ENCODE assay signal across 21 cellular contexts in the genomic region with DNA sequence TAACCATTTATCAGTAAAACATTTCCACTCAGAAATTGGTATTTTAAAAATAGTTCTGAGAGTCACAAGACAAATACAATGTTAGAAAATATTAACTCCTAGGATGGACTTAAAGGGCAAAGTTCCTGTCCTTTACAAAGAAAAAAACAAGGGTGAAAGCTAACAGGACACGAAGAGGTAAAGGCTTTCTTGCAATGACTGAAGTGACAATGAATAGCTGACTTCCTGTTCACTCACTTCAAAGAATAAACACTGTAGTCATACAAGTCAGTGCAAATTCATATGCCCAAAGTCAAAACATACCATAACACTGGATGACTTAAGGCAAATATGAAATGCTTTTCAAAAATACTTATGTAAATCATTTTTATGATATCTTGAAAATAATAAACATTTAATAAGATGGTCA.
A peak's percentile ranks its signal among the peaks of the same experiment; 100 is the strongest.
DNase-seq lines count a peak whose midpoint lies in the region; ATAC-seq and TF ChIP-seq lines count a peak whose summit lies in the region.
"Had no signal": no experiment of that assay in that cellular context is flagged by ENCODE, and none has a peak within 500 bp of the region (broad histone marks: within the 10 kb centered on the region; RNA-seq: fewer than 3 reads in every experiment).

No MANE protein-coding gene starts in this region.

- H3K36me3 Mint-ChIP-seq in CD8-positive, alpha-beta T cell: no peaks in the 10 kb centered on the region
- H3K36me3 Mint-ChIP-seq: CD4-positive, alpha-beta memory T cell; natural killer cell had no signal

- H3K9ac ChIP-seq in OCI-LY3 (ENCODE audit: low read length): no peak overlapping the region

- H3K9me3 ChIP-seq in OCI-LY3 (ENCODE audit: insufficient read depth, low read length) (no peaks in the 10 kb centered on the region), transverse colon (no peaks in the 10 kb centered on the region)
- H3K9me3 ChIP-seq in CD8-positive, alpha-beta T cell (ENCODE audit: low read length): no peaks in the 10 kb centered on the region

- 20 to 22% methylated on average over 1 of the region's 1 CpG for WGBS in transverse colon (ENCODE audit: low coverage in 1 of 2), 2 donors

- no peaks in the 10 kb centered on the region for H4K20me1 ChIP-seq in OCI-LY3 (ENCODE audit: insufficient read depth, low read length)

- POLR2A ChIA-PET in CD8-positive, alpha-beta T cell (lab: Charles Lee): no interaction called here

- H3K4me1 ChIP-seq in OCI-LY3 (ENCODE audit: low read length) (0 out of 2 replicates have a peak, but pooled peaks cover 4% of the 10 kb centered on the region), transverse colon (no peaks in the 10 kb centered on the region)
- no peaks in the 10 kb centered on the region for H3K4me1 ChIP-seq in CD8-positive, alpha-beta T cell (ENCODE audit: insufficient read depth, low read length)

- intact Hi-C loops in CD8-positive, alpha-beta T cell (cut with DNase I, micrococcal nuclease): no loop called here
- intact Hi-C loops in transverse colon (cut with DNase I; ENCODE audit: low total_unique reads): no loop called here

- H3K27ac ChIP-seq in OCI-LY3 (ENCODE audit: low read length) (no peak overlapping the region), transverse colon (no peak overlapping the region)
- no peak overlapping the region for H3K27ac ChIP-seq in CD8-positive, alpha-beta T cell (ENCODE audit: low read depth, low read length)

- no peak for TF ChIP-seq EP300 in transverse colon (IDR thresholded peaks at IDR 0.05; ENCODE audit: low read depth)

- H3K4me3 Mint-ChIP-seq in CD8-positive, alpha-beta T cell: no peak overlapping the region
- H3K4me3 Mint-ChIP-seq: activated T-cell treated with anti-CD3 and anti-CD28 coated beads, Interleukin-2, amount 50 U/mL, for 72 hours; CD4-positive, alpha-beta memory T cell; natural killer cell had no signal

- no peaks in the 10 kb centered on the region for H3K4me1 Mint-ChIP-seq in CD8-positive, alpha-beta T cell (ENCODE audit: low read depth)
- H3K4me1 Mint-ChIP-seq: CD4-positive, alpha-beta memory T cell; natural killer cell had no signal

- H3K36me3 ChIP-seq in OCI-LY3 (replicated peaks; ENCODE audit: low read depth, low read length) (no peaks in the 10 kb centered on the region), transverse colon (no peaks in the 10 kb centered on the region)
- H3K36me3 ChIP-seq in CD8-positive, alpha-beta T cell (ENCODE audit: insufficient read depth, low read length): no peaks in the 10 kb centered on the region

- no peak overlapping the region for H3K4me3 ChIP-seq in OCI-LY3 (ENCODE audit: low read length)
- no peak overlapping the region for H3K4me3 ChIP-seq in CD8-positive, alpha-beta T cell (ENCODE audit: low read depth, low read length)
- H3K4me3 ChIP-seq in transverse colon: no peak overlapping the region
- H3K4me3 ChIP-seq: lung had no signal

- ATAC-seq in GM19372 (IDR thresholded peaks at IDR 0.05; ENCODE audit: low read depth, unreplicated experiment): peak; percentile 78
- peak; percentile 43 for ATAC-seq in HG02973 (IDR thresholded peaks at IDR 0.05; ENCODE audit: unreplicated experiment)
- ATAC-seq in CD8-positive, alpha-beta T cell: no peak
- ATAC-seq: activated T-cell treated with anti-CD3 and anti-CD28 coated beads, Interleukin-2, amount 50 U/mL, for 72 hours; natural killer cell had no signal

- DNase-seq in DMS53 treated with DMSO at 0.1 percent for 48 hours (lab: John Stamatoyannopoulos, UW; ENCODE audit: unreplicated experiment): peak; percentile 7
- no peak for DNase-seq in NCI-H774 (lab: John Stamatoyannopoulos, UW)
- DNase-seq in CD8-positive, alpha-beta T cell: no peak
- no peak for DNase-seq in transverse colon
- no peak for DNase-seq in stimulated activated CD4-positive, alpha-beta T cell treated with anti-CD3 and anti-CD28 coated beads, Interleukin-15, amount 100 ng/mL, for 24 hours
- DNase-seq: activated T-cell treated with anti-CD3 and anti-CD28 coated beads, Interleukin-2, amount 50 U/mL, for 72 hours; CD4-positive, alpha-beta memory T cell; cerebellar nuclear complex; foreskin fibroblast; natural killer cell; NCI-H1436 treated with DMSO at 0.1 percent for 48 hours; NCI-H226; retina; SHP77 treated with DMSO at 0.1 percent for 48 hours; stimulated activated CD4-positive, alpha-beta T cell treated with anti-CD3 and anti-CD28 coated beads, Interleukin-2, amount 100 ng/mL, for 24 hours; stimulated activated CD8-positive, alpha-beta memory T cell treated with anti-CD3 and anti-CD28 coated beads, Interleukin-4, amount 100 ng/mL, for 48 hours; T-helper 9 cell had no signal

- H2AFZ ChIP-seq in OCI-LY3 (ENCODE audit: low read depth, low read length): peak overlapping the region; percentile 57; the same call in 1 of the 2 replicates

- CTCF ChIA-PET in CD8-positive, alpha-beta T cell (lab: Charles Lee): no interaction called here

- H3K4me2 ChIP-seq in OCI-LY3 (ENCODE audit: low read length): peak overlapping the region; percentile 20

- TF ChIP-seq CTCF in OCI-LY3 (IDR thresholded peaks at IDR 0.05; ENCODE audit: low read depth, low read length) (no peak), transverse colon (IDR thresholded peaks at IDR 0.05) (no peak)
- no peak for TF ChIP-seq CTCF in CD8-positive, alpha-beta T cell (IDR thresholded peaks at IDR 0.05)

- no peaks in the 10 kb centered on the region for H3K79me2 ChIP-seq in OCI-LY3 (ENCODE audit: low read length)

- TF ChIP-seq POLR2A in transverse colon (IDR thresholded peaks at IDR 0.05): no peak

- H3K27me3 Mint-ChIP-seq in CD8-positive, alpha-beta T cell (ENCODE audit: low read depth): no peaks in the 10 kb centered on the region
- H3K27me3 Mint-ChIP-seq: CD4-positive, alpha-beta memory T cell had no signal

- in situ Hi-C loops in transverse colon (cut with MboI; ENCODE audit: low pct_ligation_motif_present in 1 of 4, low pct_unique_long_range_greater_than_20kb in 1 of 4, low sequenced_read_pairs in 3 of 4): no loop called here

- H3K27ac Mint-ChIP-seq in CD8-positive, alpha-beta T cell: no peak overlapping the region
- H3K27ac Mint-ChIP-seq: activated T-cell treated with anti-CD3 and anti-CD28 coated beads, Interleukin-2, amount 50 U/mL, for 72 hours; CD4-positive, alpha-beta memory T cell; natural killer cell had no signal

- peaks cover 8% of the 10 kb centered on the region for H3K9me3 Mint-ChIP-seq in CD8-positive, alpha-beta T cell

- H3K27me3 ChIP-seq in OCI-LY3 (ENCODE audit: low read depth, low read length): no peaks in the 10 kb centered on the region
- no peaks in the 10 kb centered on the region for H3K27me3 ChIP-seq in CD8-positive, alpha-beta T cell (ENCODE audit: insufficient read depth, low read length)
- H3K27me3 ChIP-seq in transverse colon: no peaks in the 10 kb centered on the region
